Comparison of ENCODE assay signal across 2 cellular contexts in the genomic region with DNA sequence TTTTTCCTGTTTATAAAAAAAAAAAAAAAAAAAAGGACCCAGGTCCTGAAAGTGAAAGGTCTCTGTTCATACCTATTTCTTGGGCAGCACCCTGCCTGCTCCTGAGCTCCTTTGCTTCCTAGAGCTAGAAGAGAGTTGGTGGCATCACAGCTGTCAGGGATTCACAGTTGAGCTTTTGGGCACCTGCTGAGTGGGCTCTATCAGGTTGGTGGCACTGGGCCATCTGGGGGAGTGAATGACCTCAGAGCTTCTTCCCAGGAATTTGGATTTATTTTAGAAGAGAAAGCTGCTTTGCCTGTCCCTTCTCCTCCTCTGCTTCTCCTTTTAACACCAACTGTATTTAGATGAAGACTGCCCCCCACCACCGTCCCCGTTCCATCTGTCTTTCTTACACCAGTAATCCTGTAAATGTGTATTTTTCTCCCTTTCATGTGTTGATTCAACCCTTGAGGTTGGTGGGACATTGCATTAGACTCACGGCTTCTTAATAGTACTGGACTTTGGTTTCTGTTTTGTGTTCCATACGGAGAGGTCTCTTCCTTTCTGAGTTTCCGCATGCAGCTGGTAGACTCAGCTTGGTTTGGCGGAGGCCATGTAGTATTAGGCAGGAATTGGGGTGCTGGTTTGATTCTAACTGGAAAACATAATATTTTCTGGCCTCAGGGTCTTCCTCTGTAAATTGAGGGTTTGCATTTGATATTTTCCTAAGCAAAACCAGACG.
TF ChIP-seq lines count a peak whose summit lies in the region.

No MANE protein-coding gene starts in this region.

TF ChIP-seq in SK-N-SH treated with all-trans-retinoic acid at 6 μM for 48 hours, 23 proteins besides CTCF, POLR2A, EP300 and RAD21 (continued from another document):
- TF ChIP-seq CREB5 (CRISPR knock-in tag; IDR thresholded peaks at IDR 0.05; ENCODE audit: low read depth) = no peak
- TF ChIP-seq PPARA (CRISPR knock-in tag; IDR thresholded peaks at IDR 0.05; ENCODE audit: borderline replicate concordance) = no peak
- no peak for TF ChIP-seq CSDC2 (CRISPR knock-in tag; IDR thresholded peaks at IDR 0.05)
- no peak for TF ChIP-seq ARNTL (CRISPR knock-in tag; IDR thresholded peaks at IDR 0.05; ENCODE audit: borderline replicate concordance, low read depth)
- TF ChIP-seq TSHZ2 (CRISPR knock-in tag; IDR thresholded peaks at IDR 0.05) = no peak
- TF ChIP-seq ESRRG (CRISPR knock-in tag; IDR thresholded peaks at IDR 0.05) = no peak
- no peak for TF ChIP-seq RARB (CRISPR knock-in tag; IDR thresholded peaks at IDR 0.05)
- no peak for TF ChIP-seq ISL1 (CRISPR knock-in tag; IDR thresholded peaks at IDR 0.05)
- no peak for TF ChIP-seq ZNF70 (CRISPR knock-in tag; IDR thresholded peaks at IDR 0.05)
- no peak for TF ChIP-seq ZNF565 (CRISPR knock-in tag; conservative IDR thresholded peaks at IDR 0.05; ENCODE audit: low read depth)
- no peak for TF ChIP-seq ZFP30 (CRISPR knock-in tag; IDR thresholded peaks at IDR 0.05)
- TF ChIP-seq ZNF8 (CRISPR knock-in tag; IDR thresholded peaks at IDR 0.05) = no peak
- no peak for TF ChIP-seq TOX (CRISPR knock-in tag; IDR thresholded peaks at IDR 0.05; ENCODE audit: borderline replicate concordance)

TF ChIP-seq in WTC11, 78 proteins besides CTCF, POLR2A, EP300 and RAD21 (continued from another document):
- TF ChIP-seq, protein P1, sequence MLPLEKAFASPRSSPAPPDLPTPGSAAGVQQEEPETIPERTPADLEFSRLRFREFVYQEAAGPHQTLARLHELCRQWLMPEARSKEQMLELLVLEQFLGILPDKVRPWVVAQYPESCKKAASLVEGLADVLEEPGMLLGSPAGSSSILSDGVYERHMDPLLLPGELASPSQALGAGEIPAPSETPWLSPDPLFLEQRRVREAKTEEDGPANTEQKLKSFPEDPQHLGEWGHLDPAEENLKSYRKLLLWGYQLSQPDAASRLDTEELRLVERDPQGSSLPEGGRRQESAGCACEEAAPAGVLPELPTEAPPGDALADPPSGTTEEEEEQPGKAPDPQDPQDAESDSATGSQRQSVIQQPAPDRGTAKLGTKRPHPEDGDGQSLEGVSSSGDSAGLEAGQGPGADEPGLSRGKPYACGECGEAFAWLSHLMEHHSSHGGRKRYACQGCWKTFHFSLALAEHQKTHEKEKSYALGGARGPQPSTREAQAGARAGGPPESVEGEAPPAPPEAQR (CRISPR knock-in tag; IDR thresholded peaks at IDR 0.05) = no peak
- no peak for TF ChIP-seq IRF2 (CRISPR knock-in tag; IDR thresholded peaks at IDR 0.05; ENCODE audit: borderline replicate concordance, low read depth)
- no peak for TF ChIP-seq CBFB (CRISPR knock-in tag; IDR thresholded peaks at IDR 0.05; ENCODE audit: low read depth)
- TF ChIP-seq NR2C2 (CRISPR knock-in tag; IDR thresholded peaks at IDR 0.05) = no peak
- no peak for TF ChIP-seq GTF2I (CRISPR knock-in tag; conservative IDR thresholded peaks at IDR 0.05)
- TF ChIP-seq NR1H2 (CRISPR knock-in tag; IDR thresholded peaks at IDR 0.05) = no peak
- no peak for TF ChIP-seq ZNF671 (CRISPR knock-in tag; IDR thresholded peaks at IDR 0.05)
- no peak for TF ChIP-seq ZNF121 (CRISPR knock-in tag; IDR thresholded peaks at IDR 0.05)
